21 cellular contexts compared by ENCODE assay signal in genomic region chr22:23655891-23656475, GRCh38. TPM values are rescaled to one million over a fixed set of nuclear protein-coding genes. Genes with fewer than 3 reads are reported as not detected.
"Had no signal": no experiment of that assay in that cellular context is flagged by ENCODE, and none has a peak within 500 bp of the region (broad histone marks: within the 10 kb centered on the region; RNA-seq: fewer than 3 reads in every experiment).

No MANE protein-coding gene starts in this region.

- H3K27ac ChIP-seq: epithelial cell of prostate, esophagus muscularis mucosa, gastrocnemius medialis, left ventricle myocardium inferior, right atrium auricular region, tibial artery, upper lobe of left lung, vagina had no signal

- H3K4me3 Mint-ChIP-seq: dendritic cell treated with granulocyte-macrophage colony-stimulating factor and Interleukin-4, amounts not matched to agents 40 ng/mL and 50 ng/mL, for 4 days; effector memory CD8-positive, alpha-beta T cell; naive B cell; stimulated activated naive CD8-positive, alpha-beta T cell treated with anti-CD3 and anti-CD28 coated beads, Interleukin-15, Interleukin-2, amounts not matched to agents 100 ng/mL and 50 ng/mL, for 24 hours had no signal

- H3K27ac Mint-ChIP-seq: dendritic cell treated with granulocyte-macrophage colony-stimulating factor and Interleukin-4, amounts not matched to agents 40 ng/mL and 50 ng/mL, for 4 days; naive B cell; stimulated activated naive CD8-positive, alpha-beta T cell treated with anti-CD3 and anti-CD28 coated beads, Interleukin-15, Interleukin-2, amounts not matched to agents 100 ng/mL and 50 ng/mL, for 24 hours had no signal

- H3K27me3 ChIP-seq: esophagus muscularis mucosa, gastrocnemius medialis, right atrium auricular region, tibial artery, upper lobe of left lung, vagina had no signal

- H3K4me1 ChIP-seq: esophagus muscularis mucosa, gastrocnemius medialis, left ventricle myocardium inferior, right atrium auricular region, tibial artery, upper lobe of left lung, vagina had no signal

- H3K4me3 ChIP-seq: esophagus muscularis mucosa, gastrocnemius medialis, left ventricle myocardium inferior, lung, right atrium auricular region, tibial artery, upper lobe of left lung, vagina had no signal

- H3K27me3 Mint-ChIP-seq: dendritic cell treated with granulocyte-macrophage colony-stimulating factor and Interleukin-4, amounts not matched to agents 40 ng/mL and 50 ng/mL, for 4 days; effector memory CD8-positive, alpha-beta T cell; naive B cell; stimulated activated naive CD8-positive, alpha-beta T cell treated with anti-CD3 and anti-CD28 coated beads, Interleukin-15, Interleukin-2, amounts not matched to agents 100 ng/mL and 50 ng/mL, for 24 hours had no signal

- FAIRE-seq: colon, small intestine had no signal

- DNase-seq: effector memory CD8-positive, alpha-beta T cell; gastrocnemius medialis; islet precursor cell; left ventricle myocardium inferior; mesenchymal stem cell; naive B cell; small intestine; stimulated activated CD4-positive, alpha-beta T cell treated with anti-CD3 and anti-CD28 coated beads, Interleukin-2, amount 100 ng/mL, for 48 hours; tibial artery; upper lobe of left lung had no signal

- H3K9me3 ChIP-seq: esophagus muscularis mucosa, gastrocnemius medialis, left ventricle myocardium inferior, right atrium auricular region, tibial artery, upper lobe of left lung, vagina had no signal

- H3K9me3 Mint-ChIP-seq: dendritic cell treated with granulocyte-macrophage colony-stimulating factor and Interleukin-4, amounts not matched to agents 40 ng/mL and 50 ng/mL, for 4 days; effector memory CD8-positive, alpha-beta T cell; naive B cell; stimulated activated naive CD8-positive, alpha-beta T cell treated with anti-CD3 and anti-CD28 coated beads, Interleukin-15, Interleukin-2, amounts not matched to agents 100 ng/mL and 50 ng/mL, for 24 hours had no signal

- H3K36me3 ChIP-seq: right atrium auricular region had no signal

- ATAC-seq: effector memory CD8-positive, alpha-beta T cell; gastrocnemius medialis had no signal

RNA-seq across cellular contexts. Expression of gene DRICH1, which starts 23.9 kb away (rescaled TPM):
- total RNA-seq: gastrocnemius medialis, left ventricle myocardium inferior, right atrium auricular region, vagina had no signal

RNA-seq across cellular contexts. Expression of gene RGL4, which starts 34.8 kb away (rescaled TPM):
- total RNA-seq: fibroblast of villous mesenchyme, left ventricle myocardium inferior, osteocyte, right atrium auricular region, temporal lobe, vagina had no signal
